Comparison of ENCODE assay signal across 25 cellular contexts in genomic region chr1:59278780-59279354, GRCh38.
"Had no signal": no experiment of that assay in that cellular context is flagged by ENCODE, and none has a peak within 500 bp of the region (broad histone marks: within the 10 kb centered on the region; RNA-seq: fewer than 3 reads in every experiment).

No MANE protein-coding gene starts in this region.

- H3K27ac Mint-ChIP-seq: endodermal cell, natural killer cell, progenitor cell of endocrine pancreas had no signal

- H3K27me3 ChIP-seq: foreskin keratinocyte, hepatocyte, pancreas, stomach, transverse colon had no signal

- H3K79me2 ChIP-seq: hepatocyte had no signal

- DNase-seq: effector CD4-positive, alpha-beta T cell; endodermal cell; erythroblast; foreskin keratinocyte; head of caudate nucleus; left colon; left ventricle myocardium superior; mesendoderm; mucosa of descending colon; natural killer cell; occipital lobe; pancreas; right cardiac atrium; small intestine; stimulated activated CD4-positive, alpha-beta T cell treated with anti-CD3 and anti-CD28 coated beads, Interleukin-12 subunit alpha, Interleukin-12 subunit beta, amount 100 ng/mL, for 4 hours; stomach; substantia nigra; transverse colon had no signal

- H3K36me3 ChIP-seq: pancreas, stomach, thoracic aorta, transverse colon had no signal

- ATAC-seq: left colon, left ventricle myocardium superior, mucosa of descending colon, natural killer cell, pancreas, right cardiac atrium had no signal

- H3K27ac ChIP-seq: coronary artery, foreskin keratinocyte, hepatocyte, pancreas, stomach, thoracic aorta, transverse colon had no signal

- H3K27me3 Mint-ChIP-seq: progenitor cell of endocrine pancreas had no signal

- H3K9me3 ChIP-seq: mucosa of descending colon, pancreas, stomach, thoracic aorta, transverse colon had no signal

- H3K4me3 Mint-ChIP-seq: endodermal cell, natural killer cell, neural crest cell had no signal

- H3K9me3 Mint-ChIP-seq: endodermal cell, natural killer cell, neural crest cell had no signal

- H3K4me3 ChIP-seq: coronary artery, hepatocyte, lung, mucosa of descending colon, pancreas, stomach, thoracic aorta, transverse colon had no signal

- H3K4me1 Mint-ChIP-seq: natural killer cell, neural crest cell had no signal

- FAIRE-seq: endothelial cell of umbilical vein, pancreas, small intestine had no signal

- H3K4me2 ChIP-seq: hepatocyte had no signal

- H3K4me1 ChIP-seq: pancreas, stomach, transverse colon had no signal

- H2AFZ ChIP-seq: hepatocyte had no signal
